Comparison of ENCODE assay signal across 10 cellular contexts in the genomic region with DNA sequence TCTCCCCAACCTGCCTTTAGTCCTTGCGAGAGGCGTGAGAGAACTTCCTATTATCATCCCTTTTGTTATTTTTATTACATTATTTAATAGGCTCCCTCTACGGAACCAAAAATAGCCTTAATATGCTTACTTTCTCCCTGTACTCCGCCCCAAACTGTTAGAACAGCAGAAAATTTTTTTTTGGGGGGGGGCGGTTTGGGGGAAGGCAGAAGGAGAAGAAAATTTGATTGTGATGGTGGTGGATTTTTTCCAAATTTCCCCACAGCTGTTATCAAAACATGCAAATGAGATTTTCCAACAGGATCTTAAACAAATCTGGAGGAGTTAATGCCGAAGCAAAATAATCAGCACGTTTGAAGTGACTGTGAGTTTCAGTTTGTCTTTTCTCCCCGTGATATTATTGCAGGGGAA. TPM values are rescaled to one million over a fixed set of nuclear protein-coding genes. Genes with fewer than 3 reads are reported as not detected.
DNase-seq lines count a peak whose midpoint lies in the region; ATAC-seq and TF ChIP-seq lines count a peak whose summit lies in the region.
"Had no signal": no experiment of that assay in that cellular context is flagged by ENCODE, and none has a peak within 500 bp of the region (broad histone marks: within the 10 kb centered on the region; RNA-seq: fewer than 3 reads in every experiment).

No MANE protein-coding gene starts in this region.

- H3K27me3 ChIP-seq in heart left ventricle (peaks cover 0 to 83% (median 4%) of the 10 kb centered on the region in 9 donors), dorsolateral prefrontal cortex (peaks cover 0 to 73% (median 19%) of the 10 kb centered on the region in 45 donors), mucosa of rectum (ENCODE audit: control insufficient read depth in 2 of 2, insufficient read depth in 2 of 2, low read length in 2 of 2) (peaks cover 41 to 62% of the 10 kb centered on the region in 2 donors), SJCRH30 (peaks cover 6% of the 10 kb centered on the region; the same call in 1 of the 2 replicates)

- TF ChIP-seq POLR2A in heart left ventricle (IDR thresholded peaks at IDR 0.05), result no peak

- TF ChIP-seq CTCF in heart left ventricle (IDR thresholded peaks at IDR 0.05) (no peak), dorsolateral prefrontal cortex (IDR thresholded peaks at IDR 0.05 in 54 of 56, conservative IDR thresholded peaks at IDR 0.05 in 2 of 56; ENCODE audit: low read depth in 1 of 56, partially characterized antibody in 56 of 56) (peak in 1 of 56 donors; percentile 3)

- DNase-seq in heart left ventricle (no peak), left cardiac atrium (no peak), dorsolateral prefrontal cortex (no peak), NCI-H1105 treated with DMSO at 0.1 percent for 48 hours (lab: John Stamatoyannopoulos, UW) (no peak), SJCRH30 (no peak), NCI-H774 (lab: John Stamatoyannopoulos, UW) (no peak)
- DNase-seq: T-helper 9 cell had no signal

- H3K4me3 ChIP-seq in heart left ventricle, result peak overlapping the region; percentile 14 to 93 (median 79)
- peak overlapping the region; percentile 17 to 81 (median 67) for H3K4me3 ChIP-seq in dorsolateral prefrontal cortex
- H3K4me3 ChIP-seq in mucosa of rectum (ENCODE audit: low read length in 2 of 2), result peak overlapping the region; percentile 36 to 38
- peak overlapping the region; percentile 24 for H3K4me3 ChIP-seq in urinary bladder (ENCODE audit: low read depth, low read length)
- H3K4me3 ChIP-seq in SJCRH30, result no peak overlapping the region

- H3K36me3 ChIP-seq in heart left ventricle, result peaks cover 0 to 3% (median 0%) of the 10 kb centered on the region in 9 donors
- H3K36me3 ChIP-seq in mucosa of rectum (ENCODE audit: control insufficient read depth in 2 of 2, insufficient read depth in 2 of 2, low read length in 2 of 2), result no peaks in the 10 kb centered on the region
- H3K36me3 ChIP-seq in urinary bladder (ENCODE audit: insufficient read depth), result no peaks in the 10 kb centered on the region
- H3K36me3 ChIP-seq in SJCRH30, result no peaks in the 10 kb centered on the region

- ATAC-seq in heart left ventricle, result no peak
- no peak for ATAC-seq in left cardiac atrium
- ATAC-seq: activated T-helper 17 cell treated with anti-CD3 and anti-CD28 coated beads, Interleukin-2, amount 50 U/mL, for 72 hours had no signal

- WGBS in heart left ventricle, 4 donors, result 2 to 3% (median 2%) methylated on average over 8 of the region's 8 CpGs
- WGBS in urinary bladder, result 6% methylated on average over 8 of the region's 8 CpGs

- H3K9ac ChIP-seq in mucosa of rectum (ENCODE audit: low read depth in 1 of 2, low read length in 2 of 2), result no peak overlapping the region

- H3K27ac ChIP-seq in heart left ventricle (peak overlapping the region; percentile 58 to 98 (median 92)), dorsolateral prefrontal cortex (peak overlapping the region in 32 of 59 donors; percentile 2 to 88 (median 61)), mucosa of rectum (ENCODE audit: low read depth in 2 of 2, low read length in 2 of 2) (no peak overlapping the region), urinary bladder (ENCODE audit: low read depth) (no peak overlapping the region), SJCRH30 (no peak overlapping the region)

- H3K4me1 ChIP-seq in heart left ventricle, result peaks cover 0 to 43% (median 3%) of the 10 kb centered on the region in 12 donors
- peaks cover 3 to 6% of the 10 kb centered on the region in 2 donors for H3K4me1 ChIP-seq in mucosa of rectum (ENCODE audit: control insufficient read depth in 2 of 2, insufficient read depth in 2 of 2, low read length in 2 of 2)
- no peaks in the 10 kb centered on the region for H3K4me1 ChIP-seq in urinary bladder (ENCODE audit: insufficient read depth)
- no peaks in the 10 kb centered on the region; the same call in 1 of the 2 replicates for H3K4me1 ChIP-seq in SJCRH30

- H3K9me3 ChIP-seq in heart left ventricle, result no peaks in the 10 kb centered on the region
- H3K9me3 ChIP-seq in mucosa of rectum (ENCODE audit: control insufficient read depth in 2 of 2, low read length in 2 of 2), result no peaks in the 10 kb centered on the region
- no peaks in the 10 kb centered on the region for H3K9me3 ChIP-seq in SJCRH30 (replicated peaks)

- intact Hi-C loops in heart left ventricle (cut with DNase I) (loop anchor here in 8 of 10 donors (2.0 to 10.0 kb wide), 15 partner anchors 98 to 738 kb away; partner anchors contain the start of genes GORAB (in 6 of the 8), KIFAP3 (in 2 of the 8) and NTMT2 (in 2 of the 8)), left cardiac atrium (cut with DNase I) (loop anchor here (5.0 to 10.0 kb wide), 2 partner anchors 128 to 130 kb away; partner anchors contain the start of gene GORAB (in 2 of the 2)), dorsolateral prefrontal cortex (cut with DNase I) (loop anchor here in 1 of 2 donors (10.0 kb wide), 1 partner anchor 128 kb away; the partner anchor contains the start of gene GORAB)

RNA-seq across cellular contexts. Expression of gene PRRX1, which starts 1.4 kb away (rescaled TPM):
- total RNA-seq in heart left ventricle (100 to 1,000 TPM in 1 of 9 donors, 10 to 100 TPM in 8; 25.7 to 104 (median 53.3) TPM), left cardiac atrium (10 to 100 TPM; 31.4 to 38.6 TPM), dorsolateral prefrontal cortex (10 to 100 TPM; 10.7 to 40.0 (median 20.3) TPM), urinary bladder (85.2 TPM)
- polyA plus RNA-seq in heart left ventricle (10 to 100 TPM; 16.2 to 27.7 TPM), urinary bladder (10.6 TPM)
- total RNA-seq in SJCRH30 (2014; rRNA removed; shearing (Covaris generic)), result 0.73 and 1.1 TPM in 2 replicates
- total RNA-seq: activated T-helper 17 cell treated with anti-CD3 and anti-CD28 coated beads, Interleukin-2, amount 50 U/mL, for 72 hours had no signal

Comparison
In these comparisons a context has a peak if more than half of its experiments do, and no peak if none do; other contexts are left out.
1. H3K27ac ChIP-seq: peak in heart left ventricle (12 of 12) and dorsolateral prefrontal cortex (32 of 59); none in mucosa of rectum (0 of 2), urinary bladder (single experiment) and SJCRH30 (single experiment).